8 cellular contexts compared by ENCODE assay signal in the genomic region with DNA sequence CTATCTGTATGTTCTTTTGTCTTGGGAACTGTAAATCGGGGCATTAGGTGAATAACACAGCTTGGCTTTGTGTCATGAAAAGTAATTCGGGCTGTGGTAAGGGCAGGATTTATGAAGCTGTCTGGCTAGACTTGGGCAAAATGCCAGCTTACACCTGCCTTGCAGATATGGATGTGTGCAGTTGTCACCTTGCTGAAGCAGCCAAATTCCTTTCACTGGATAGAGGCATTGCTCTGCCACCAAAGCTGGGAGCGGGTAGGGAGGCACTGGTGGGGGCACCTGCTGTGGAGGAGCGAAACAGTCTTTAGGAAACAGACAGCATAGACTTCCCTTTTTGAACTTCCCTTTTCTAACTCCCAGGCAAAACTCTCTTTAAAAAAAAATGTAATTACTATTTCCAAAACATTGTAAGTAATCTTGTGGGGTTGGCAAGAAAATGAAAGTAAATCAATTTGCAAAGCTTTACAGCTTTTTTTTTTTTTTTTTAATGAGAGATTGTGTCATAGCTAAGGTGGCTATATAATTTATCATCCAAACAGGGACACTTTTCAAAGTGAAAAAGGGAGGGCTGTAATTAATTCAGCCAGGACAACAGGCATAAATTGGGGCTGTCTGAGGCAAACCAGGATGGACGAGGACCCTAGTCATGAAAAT.
DNase-seq lines count a peak whose midpoint lies in the region; ATAC-seq and TF ChIP-seq lines count a peak whose summit lies in the region.

No MANE protein-coding gene starts in this region.

- no peaks in the 10 kb centered on the region for H3K36me3 ChIP-seq in lower lobe of right lung

- no peaks in the 10 kb centered on the region for H3K27me3 Mint-ChIP-seq in T-helper 17 cell
- H3K27me3 Mint-ChIP-seq in activated naive CD4-positive, alpha-beta T cell treated with anti-CD3 and anti-CD28 coated beads, Interleukin-2, amount 10 ng/mL, durations not matched to agents 7 days and 5 days = no peaks in the 10 kb centered on the region
- no peaks in the 10 kb centered on the region for H3K27me3 Mint-ChIP-seq in activated CD4-positive, alpha-beta T cell treated with anti-CD3 and anti-CD28 coated beads for 36 hours

- no peaks in the 10 kb centered on the region for H3K27me3 ChIP-seq in lower lobe of right lung (ENCODE audit: low read depth)

- H3K4me3 ChIP-seq in lower lobe of right lung = peak overlapping the region; percentile 18

- no peak overlapping the region for H3K4me3 Mint-ChIP-seq in T-helper 17 cell
- no peak overlapping the region for H3K4me3 Mint-ChIP-seq in activated naive CD4-positive, alpha-beta T cell treated with anti-CD3 and anti-CD28 coated beads, Interleukin-2, amount 10 ng/mL, durations not matched to agents 7 days and 5 days
- H3K4me3 Mint-ChIP-seq in activated CD4-positive, alpha-beta T cell treated with anti-CD3 and anti-CD28 coated beads for 36 hours = no peak overlapping the region

- peak; percentile 58 for ATAC-seq in GM18511 (IDR thresholded peaks at IDR 0.05; ENCODE audit: unreplicated experiment)
- peak; percentile 37 for ATAC-seq in HG02840 (IDR thresholded peaks at IDR 0.05; ENCODE audit: low FRiP score, unreplicated experiment)
- peak; percentile 67 for ATAC-seq in T-helper 17 cell
- ATAC-seq in lower lobe of right lung = peak; percentile 54 to 59
- no peak for ATAC-seq in activated CD4-positive, alpha-beta T cell treated with anti-CD3 and anti-CD28 coated beads for 36 hours

- no peak for TF ChIP-seq CTCF in lower lobe of right lung (IDR thresholded peaks at IDR 0.05)

- no peak overlapping the region for H3K27ac Mint-ChIP-seq in T-helper 17 cell
- no peak overlapping the region for H3K27ac Mint-ChIP-seq in activated naive CD4-positive, alpha-beta T cell treated with anti-CD3 and anti-CD28 coated beads, Interleukin-2, amount 10 ng/mL, durations not matched to agents 7 days and 5 days
- no peak overlapping the region for H3K27ac Mint-ChIP-seq in activated CD4-positive, alpha-beta T cell treated with anti-CD3 and anti-CD28 coated beads for 36 hours

- no peaks in the 10 kb centered on the region for H3K9me3 ChIP-seq in T-helper 17 cell (ENCODE audit: control insufficient read depth, low read length, poor library complexity, severe bottlenecking)
- no peaks in the 10 kb centered on the region for H3K9me3 ChIP-seq in lower lobe of right lung

- intact Hi-C loops in lower lobe of right lung (cut with DNase I) = no loop called here
- intact Hi-C loops in activated CD4-positive, alpha-beta T cell treated with anti-CD3 and anti-CD28 coated beads for 36 hours (cut with DNase I, micrococcal nuclease) = no loop called here

- no peaks in the 10 kb centered on the region for H3K36me3 Mint-ChIP-seq in T-helper 17 cell (ENCODE audit: low read depth)
- no peaks in the 10 kb centered on the region for H3K36me3 Mint-ChIP-seq in activated naive CD4-positive, alpha-beta T cell treated with anti-CD3 and anti-CD28 coated beads, Interleukin-2, amount 10 ng/mL, durations not matched to agents 7 days and 5 days
- no peaks in the 10 kb centered on the region for H3K36me3 Mint-ChIP-seq in activated CD4-positive, alpha-beta T cell treated with anti-CD3 and anti-CD28 coated beads for 36 hours (ENCODE audit: low read depth)

- peaks cover 22% of the 10 kb centered on the region for H3K4me1 ChIP-seq in lower lobe of right lung

- H3K27ac ChIP-seq in lower lobe of right lung = no peak overlapping the region

- CTCF ChIA-PET in activated naive CD4-positive, alpha-beta T cell treated with anti-CD3 and anti-CD28 coated beads, Interleukin-2, amount 10 ng/mL, durations not matched to agents 7 days and 5 days (lab: Charles Lee) = no interaction called here
- CTCF ChIA-PET in activated CD4-positive, alpha-beta T cell treated with anti-CD3 and anti-CD28 coated beads for 36 hours (lab: Charles Lee) = interaction anchor here (0.7 kb wide), 1 partner anchor 27 kb away, joined by 3 read pairs; no protein-coding TSS in a partner anchor

- H3K9me3 Mint-ChIP-seq in activated naive CD4-positive, alpha-beta T cell treated with anti-CD3 and anti-CD28 coated beads, Interleukin-2, amount 10 ng/mL, durations not matched to agents 7 days and 5 days = no peaks in the 10 kb centered on the region
- H3K9me3 Mint-ChIP-seq in activated CD4-positive, alpha-beta T cell treated with anti-CD3 and anti-CD28 coated beads for 36 hours (ENCODE audit: low read depth) = no peaks in the 10 kb centered on the region

- POLR2A ChIA-PET in activated CD4-positive, alpha-beta T cell treated with anti-CD3 and anti-CD28 coated beads for 36 hours (lab: Charles Lee) = no interaction called here

- H3K4me1 Mint-ChIP-seq in T-helper 17 cell = no peaks in the 10 kb centered on the region
- no peaks in the 10 kb centered on the region for H3K4me1 Mint-ChIP-seq in activated naive CD4-positive, alpha-beta T cell treated with anti-CD3 and anti-CD28 coated beads, Interleukin-2, amount 10 ng/mL, durations not matched to agents 7 days and 5 days
- peaks cover 2% of the 10 kb centered on the region for H3K4me1 Mint-ChIP-seq in activated CD4-positive, alpha-beta T cell treated with anti-CD3 and anti-CD28 coated beads for 36 hours

- DNase-seq in NCI-H1436 (lab: John Stamatoyannopoulos, UW) (peak; percentile 70), T-helper 17 cell (no peak), lower lobe of right lung (peak; percentile 45)
- no peak for DNase-seq in activated naive CD4-positive, alpha-beta T cell treated with anti-CD3 and anti-CD28 coated beads, Interleukin-2, amount 10 ng/mL, durations not matched to agents 7 days and 5 days
- no peak for DNase-seq in activated CD4-positive, alpha-beta T cell treated with anti-CD3 and anti-CD28 coated beads for 36 hours
- no peak for DNase-seq in stimulated activated CD4-positive, alpha-beta T cell treated with anti-CD3 and anti-CD28 coated beads, Interleukin-4, amount 100 ng/mL, for 1 hour

Comparison
In these comparisons a context has a peak if more than half of its experiments do, and no peak if none do; other contexts are left out.
1. DNase-seq: peak in NCI-H1436 (single experiment) and lower lobe of right lung (single experiment); none in T-helper 17 cell (0 of 3), activated naive CD4-positive, alpha-beta T cell treated with anti-CD3 and anti-CD28 coated beads, Interleukin-2, amount 10 ng/mL, durations not matched to agents 7 days and 5 days (single experiment), activated CD4-positive, alpha-beta T cell treated with anti-CD3 and anti-CD28 coated beads for 36 hours (single experiment) and stimulated activated CD4-positive, alpha-beta T cell treated with anti-CD3 and anti-CD28 coated beads, Interleukin-4, amount 100 ng/mL, for 1 hour (single experiment).